In genomic region chr3:11551019-11551418, GRCh38 we compare ENCODE assay signal across 1 cellular context.
TF ChIP-seq lines count a peak whose summit lies in the region.

No MANE protein-coding gene starts in this region.

TF ChIP-seq in SK-N-SH, 30 proteins besides CTCF, POLR2A, EP300 and RAD21 (continued from another document):
- TF ChIP-seq IRF3 (IDR thresholded peaks at IDR 0.05; ENCODE audit: low read depth, low read length) (no peak), PBX3 (IDR thresholded peaks at IDR 0.05) (no peak), RFX5 (IDR thresholded peaks at IDR 0.05; ENCODE audit: low read length) (no peak), SMC3 (IDR thresholded peaks at IDR 0.05; ENCODE audit: low read depth, low read length) (no peak), RCOR1 (IDR thresholded peaks at IDR 0.05; ENCODE audit: low read length) (no peak), TCF12 (IDR thresholded peaks at IDR 0.05) (no peak), NRF1 (IDR thresholded peaks at IDR 0.05; ENCODE audit: low read depth, low read length) (no peak), USF2 (IDR thresholded peaks at IDR 0.05; ENCODE audit: borderline replicate concordance, low read depth, low read length) (no peak), NFIC (IDR thresholded peaks at IDR 0.05; ENCODE audit: borderline replicate concordance) (no peak), ELF1 (IDR thresholded peaks at IDR 0.05) (no peak)
